Comparison of ENCODE assay signal across 8 cellular contexts in genomic region chrX:53433651-53434639, GRCh38. TPM values are rescaled to one million over a fixed set of nuclear protein-coding genes. Genes with fewer than 3 reads are reported as not detected.
DNase-seq lines count a peak whose midpoint lies in the region; ATAC-seq lines count a peak whose summit lies in the region.

HSD17B10 (minus strand) TSS chrX:53434370; CDS start chrX:53434345, 25 bp downstream.

- H3K4me3 Mint-ChIP-seq in CD4-positive, alpha-beta memory T cell: peak within 1 kb of the TSS; percentile 88 to 98 (median 94)

- H3K4me1 Mint-ChIP-seq in CD4-positive, alpha-beta memory T cell: peaks cover 7 to 21% (median 14%) of the 10 kb centered on the region in 4 donors

- intact Hi-C loops in CD4-positive, alpha-beta memory T cell (cut with micrococcal nuclease): loop anchor here (1.0 kb wide), 1 partner anchor 12 kb away; the partner anchor contains the start of genes RIBC1 and SMC1A

- no peaks in the 10 kb centered on the region for H3K9me3 Mint-ChIP-seq in CD4-positive, alpha-beta memory T cell

- peaks cover 15% of the 10 kb centered on the region for H3K4me1 ChIP-seq in CD4-positive, alpha-beta memory T cell (ENCODE audit: insufficient read depth, low read length)

- H3K36me3 ChIP-seq in CD4-positive, alpha-beta memory T cell (ENCODE audit: insufficient read depth, low read length): peaks cover 4% of the 10 kb centered on the region

- H3K27ac ChIP-seq in CD4-positive, alpha-beta memory T cell (ENCODE audit: low read depth, low read length): peak within 1 kb of the TSS; percentile 75

- H3K36me3 Mint-ChIP-seq in CD4-positive, alpha-beta memory T cell: peaks cover 3 to 25% of the 10 kb centered on the region in 2 donors

- DNase-seq in CD4-positive, alpha-beta memory T cell: peak; percentile 81 to 85 (median 85)
- DNase-seq in HPDE6-E6E7 (ENCODE audit: extremely low spot score) (peak; percentile 69), NOMO-1 (lab: John Stamatoyannopoulos, UW; ENCODE audit: unreplicated experiment in 2 of 2) (peak; percentile 86 to 89), medulla oblongata (ENCODE audit: extremely low spot score) (peak; percentile 86)
- peak; percentile 73 for DNase-seq in effector CD8-positive, alpha-beta T cell (lab: John Stamatoyannopoulos, UW)
- peak; percentile 64 for DNase-seq in stimulated activated CD8-positive, alpha-beta memory T cell treated with anti-CD3 and anti-CD28 coated beads, Interleukin-12 subunit alpha, Interleukin-12 subunit beta, amount 100 ng/mL, for 24 hours (ENCODE audit: extremely low read depth)

- CTCF ChIA-PET in CD4-positive, alpha-beta memory T cell (lab: Charles Lee; ENCODE audit: partially characterized antibody): interaction anchor here (1.4 to 5.3 kb wide), 3 partner anchors 11 to 121 kb away, joined by 3 to 38 read pairs (median 5); partner anchors contain the start of gene RIBC1
- CTCF ChIA-PET in activated CD8-positive, alpha-beta memory T cell treated with anti-CD3 and anti-CD28 coated beads for 36 hours (lab: Charles Lee): interaction anchor here (0.6 kb wide), 1 partner anchor 9 kb away, joined by 3 read pairs; no protein-coding TSS in a partner anchor

- H3K27ac Mint-ChIP-seq in CD4-positive, alpha-beta memory T cell: peak within 1 kb of the TSS; percentile 88 to 99 (median 95)

- H3K4me3 ChIP-seq in CD4-positive, alpha-beta memory T cell (ENCODE audit: low read length in 2 of 2): peak within 1 kb of the TSS; percentile 47 to 72

- POLR2A ChIA-PET in CD4-positive, alpha-beta memory T cell (lab: Charles Lee; ENCODE audit: partially characterized antibody): interaction anchor here (1.4 to 3.7 kb wide), 2 partner anchors 9 to 11 kb away, joined by 3 to 24 read pairs; partner anchors contain the start of genes RIBC1 and SMC1A
- POLR2A ChIA-PET in activated CD8-positive, alpha-beta memory T cell treated with anti-CD3 and anti-CD28 coated beads for 36 hours (lab: Charles Lee): no interaction called here

- no peaks in the 10 kb centered on the region for H3K9me3 ChIP-seq in CD4-positive, alpha-beta memory T cell (ENCODE audit: control insufficient read depth in 1 of 2, low read length in 2 of 2)

- no peaks in the 10 kb centered on the region for H3K27me3 ChIP-seq in CD4-positive, alpha-beta memory T cell (ENCODE audit: insufficient read depth, low read length)

- peaks cover 0 to 2% of the 10 kb centered on the region in 2 donors for H3K27me3 Mint-ChIP-seq in CD4-positive, alpha-beta memory T cell

- peak; percentile 94 for ATAC-seq in GM19463 (IDR thresholded peaks at IDR 0.05; ENCODE audit: unreplicated experiment)

RNA-seq across cellular contexts. Expression of gene HSD17B10, which starts in this region (rescaled TPM):
- 10 to 100 TPM; 32.6 to 32.8 TPM for total RNA-seq in CD4-positive, alpha-beta memory T cell
- polyA plus RNA-seq in CD4-positive, alpha-beta memory T cell: 100 to 1,000 TPM; 127 to 128 TPM
- 100 to 1,000 TPM; 148 to 170 TPM for total RNA-seq in activated CD8-positive, alpha-beta memory T cell treated with anti-CD3 and anti-CD28 coated beads for 36 hours

Comparison
In these comparisons a context has a peak if more than half of its experiments do, and no peak if none do; other contexts are left out.
1. Peak in every context shown above with its lines: DNase-seq, ATAC-seq, H3K4me3 ChIP-seq and H3K27ac ChIP-seq.
2. RNA of gene HSD17B10 (total RNA-seq): 148 to 170 TPM in activated CD8-positive, alpha-beta memory T cell treated with anti-CD3 and anti-CD28 coated beads for 36 hours; 32.6 to 32.8 TPM in CD4-positive, alpha-beta memory T cell; every median in the first group is over 4 times any median in the second.